ENCODE assay signal across 19 cellular contexts in genomic region chr14:42378274-42378673, GRCh38.
DNase-seq lines count a peak whose midpoint lies in the region; ATAC-seq and TF ChIP-seq lines count a peak whose summit lies in the region.
"Had no signal": no experiment of that assay in that cellular context is flagged by ENCODE, and none has a peak within 500 bp of the region (broad histone marks: within the 10 kb centered on the region; RNA-seq: fewer than 3 reads in every experiment).

No MANE protein-coding gene starts in this region.

- no peaks in the 10 kb centered on the region for H3K27me3 Mint-ChIP-seq in GM23338 (ENCODE audit: insufficient read depth, low read depth, poor library complexity)
- H3K27me3 Mint-ChIP-seq: T-helper 17 cell had no signal

- H4K20me1 ChIP-seq in GM23338 (replicated peaks; ENCODE audit: insufficient read depth) (no peaks in the 10 kb centered on the region), smooth muscle cell (ENCODE audit: low read depth) (no peaks in the 10 kb centered on the region)

- no peak for TF ChIP-seq POLR2A in esophagus squamous epithelium (IDR thresholded peaks at IDR 0.05)

- no peaks in the 10 kb centered on the region for H3K36me3 ChIP-seq in GM23338 (ENCODE audit: insufficient read depth)
- H3K36me3 ChIP-seq in esophagus squamous epithelium: no peaks in the 10 kb centered on the region
- H3K36me3 ChIP-seq in smooth muscle cell (ENCODE audit: low read depth): no peaks in the 10 kb centered on the region
- H3K36me3 ChIP-seq: Peyer's patch had no signal

- H3K4me1 ChIP-seq in GM23338 (ENCODE audit: insufficient read depth) (no peaks in the 10 kb centered on the region), esophagus squamous epithelium (no peaks in the 10 kb centered on the region), smooth muscle cell (ENCODE audit: low read depth) (no peaks in the 10 kb centered on the region)
- H3K4me1 ChIP-seq: Peyer's patch had no signal

- no peaks in the 10 kb centered on the region for H3F3A ChIP-seq in GM23338 (replicated peaks; ENCODE audit: low read depth)
- H3F3A ChIP-seq in smooth muscle cell (ENCODE audit: low read depth): no peaks in the 10 kb centered on the region

- H3K4me3 Mint-ChIP-seq in GM23338: no peak overlapping the region
- H3K4me3 Mint-ChIP-seq: HFFc6, T-helper 17 cell had no signal

- ATAC-seq in GM23338 (peak; percentile 73), HG03457 (IDR thresholded peaks at IDR 0.05; ENCODE audit: unreplicated experiment) (no peak)
- ATAC-seq: T-helper 17 cell had no signal

- intact Hi-C loops in esophagus squamous epithelium (cut with DNase I): no loop called here

- H3K4me2 ChIP-seq in GM23338 (no peak overlapping the region), smooth muscle cell (no peak overlapping the region)
- H3K4me2 ChIP-seq: KMS-11 had no signal

- H3K9ac ChIP-seq in smooth muscle cell (ENCODE audit: low read depth): no peak overlapping the region
- H3K9ac ChIP-seq: KMS-11 had no signal

- H2AFZ ChIP-seq in GM23338: no peak overlapping the region
- no peak overlapping the region for H2AFZ ChIP-seq in smooth muscle cell (ENCODE audit: low read depth)

- no peaks in the 10 kb centered on the region for H3K9me3 Mint-ChIP-seq in GM23338

- no peaks in the 10 kb centered on the region for H3K9me2 ChIP-seq in GM23338 (ENCODE audit: insufficient read depth)

- H3K27me3 ChIP-seq in GM23338 (ENCODE audit: insufficient read depth) (no peaks in the 10 kb centered on the region), esophagus squamous epithelium (no peaks in the 10 kb centered on the region), smooth muscle cell (ENCODE audit: low read depth) (no peaks in the 10 kb centered on the region)
- H3K27me3 ChIP-seq: Peyer's patch had no signal

- H3K27ac ChIP-seq in GM23338 (ENCODE audit: low read depth): no peak overlapping the region
- H3K27ac ChIP-seq in esophagus squamous epithelium: no peak overlapping the region
- no peak overlapping the region for H3K27ac ChIP-seq in smooth muscle cell (ENCODE audit: low read depth)
- H3K27ac ChIP-seq: C4-2B, KMS-11, Peyer's patch had no signal

- H3K27ac Mint-ChIP-seq in GM23338: no peak overlapping the region
- H3K27ac Mint-ChIP-seq: HFFc6, T-helper 17 cell had no signal

- H3K4me1 Mint-ChIP-seq in GM23338: no peaks in the 10 kb centered on the region
- H3K4me1 Mint-ChIP-seq: T-helper 17 cell had no signal

- TF ChIP-seq CTCF in GM23338 (conservative IDR thresholded peaks at IDR 0.05; ENCODE audit: low read depth in 2 of 2) (peak; percentile 21 to 57; a peak in 3 of 4 replicates), HFF-Myc (IDR thresholded peaks at IDR 0.05; ENCODE audit: low read depth, low read length, missing control alignments) (peak; percentile 30), esophagus squamous epithelium (IDR thresholded peaks at IDR 0.05) (no peak), smooth muscle cell (IDR thresholded peaks at IDR 0.05; ENCODE audit: borderline replicate concordance, insufficient read depth, poor library complexity, severe bottlenecking) (no peak)

- H3K36me3 Mint-ChIP-seq in GM23338 (ENCODE audit: low read depth): no peaks in the 10 kb centered on the region

- no peak overlapping the region for H3K4me3 ChIP-seq in GM23338
- H3K4me3 ChIP-seq in HFF-Myc (replicated peaks; ENCODE audit: low read depth, low read length): no peak overlapping the region
- H3K4me3 ChIP-seq in esophagus squamous epithelium: no peak overlapping the region
- H3K4me3 ChIP-seq in smooth muscle cell: no peak overlapping the region
- H3K4me3 ChIP-seq: Peyer's patch had no signal

- DNase-seq in GM23338 (ENCODE audit: low spot score): peak; percentile 40
- no peak for DNase-seq in HFF-Myc (ENCODE audit: extremely low read depth, low read depth)
- peak; percentile 3 for DNase-seq in UCSD-AML1 (lab: John Stamatoyannopoulos, UW; ENCODE audit: unreplicated experiment)
- DNase-seq in iPS-NIHi11 (ENCODE audit: low spot score): peak; percentile 9
- DNase-seq in esophagus squamous epithelium (lab: John Stamatoyannopoulos, UW): no peak
- no peak for DNase-seq in smooth muscle cell (lab: John Stamatoyannopoulos, UW; ENCODE audit: unreplicated experiment)
- DNase-seq: AML-193, DMS79 treated with DMSO at 0.1 percent for 48 hours, HFFc6, NCI-H1048, NCI-H1436, NCI-H2029 treated with DMSO at 0.1 percent for 48 hours, NCI-H446 treated with DMSO at 0.1 percent for 48 hours, NCI-H774, Peyer's patch, T-helper 17 cell had no signal

- 71 to 90% methylated on average over 3 of the region's 3 CpGs for WGBS in esophagus squamous epithelium, 2 donors
- WGBS in smooth muscle cell (ENCODE audit: low lambda C conversion rate): 81% methylated on average over 3 of the region's 3 CpGs

- H3K79me2 ChIP-seq in GM23338 (replicated peaks; ENCODE audit: insufficient read depth) (no peaks in the 10 kb centered on the region), smooth muscle cell (ENCODE audit: low read depth) (no peaks in the 10 kb centered on the region)

- H3K9me3 ChIP-seq in esophagus squamous epithelium (no peaks in the 10 kb centered on the region), smooth muscle cell (replicated peaks; ENCODE audit: low read depth) (no peaks in the 10 kb centered on the region)
- H3K9me3 ChIP-seq: Peyer's patch had no signal

TF ChIP-seq in GM23338, 12 proteins besides CTCF, POLR2A, EP300 and RAD21:
- TF ChIP-seq EZH2 (IDR thresholded peaks at IDR 0.05; ENCODE audit: low read depth, unreplicated experiment) (no peak), ZNF462 (CRISPR knock-in tag; IDR thresholded peaks at IDR 0.05) (0 out of 2 replicates have a peak, but pooled peaks have one; percentile 26)
TF ChIP-seq in GM23338: peak in this region for 1.

Comparison
In these comparisons a context has a peak if more than half of its experiments do, and no peak if none do; other contexts are left out.
1. DNase-seq: peak in GM23338 (single experiment), UCSD-AML1 (single experiment) and iPS-NIHi11 (single experiment); none in HFF-Myc (single experiment), esophagus squamous epithelium (single experiment) and smooth muscle cell (single experiment).
2. CTCF ChIP-seq: peak in GM23338 (2 of 2) and HFF-Myc (single experiment); none in esophagus squamous epithelium (0 of 6) and smooth muscle cell (single experiment).